Comparison of ENCODE assay signal across 13 cellular contexts in genomic region chr7:36497775-36498174, GRCh38.
A peak's percentile ranks its signal among the peaks of the same experiment; 100 is the strongest.
DNase-seq lines count a peak whose midpoint lies in the region; ATAC-seq and TF ChIP-seq lines count a peak whose summit lies in the region.
"Had no signal": no experiment of that assay in that cellular context is flagged by ENCODE, and none has a peak within 500 bp of the region (broad histone marks: within the 10 kb centered on the region; RNA-seq: fewer than 3 reads in every experiment).

No MANE protein-coding gene starts in this region.

- in situ Hi-C loops in Panc1 (cut with HindIII; ENCODE audit: low pct_unique_long_range_greater_than_20kb, low sequenced_read_pairs): loop anchor here (25.0 kb wide), 1 partner anchor 690 kb away; no protein-coding TSS in a partner anchor
- in situ Hi-C loops in mammary epithelial cell (cut with MboI; ENCODE audit: low sequenced_read_pairs in 2 of 2): loop anchor here (25.0 kb wide), 2 partner anchors 365 to 490 kb away; no protein-coding TSS in a partner anchor

- ATAC-seq in Panc1 (peak; percentile 65; the same call in 1 of the 2 replicates), HG02938 (IDR thresholded peaks at IDR 0.05; ENCODE audit: unreplicated experiment) (no peak)

- H3K27ac ChIP-seq in Panc1 (ENCODE audit: low read length): no peak overlapping the region; the same call in 1 of the 2 replicates
- H3K27ac ChIP-seq in mammary epithelial cell (ENCODE audit: insufficient read depth, low read depth, low read length): peak overlapping the region; percentile 91
- peak overlapping the region; percentile 49 to 73 (median 59) for H3K27ac ChIP-seq in esophagus squamous epithelium
- H3K27ac ChIP-seq in smooth muscle cell (ENCODE audit: low read depth): no peak overlapping the region

- H3K4me1 ChIP-seq in Panc1 (ENCODE audit: control insufficient read depth, insufficient read depth, low read length) (no peaks in the 10 kb centered on the region), mammary epithelial cell (ENCODE audit: insufficient read depth, low read length) (peaks cover 23% of the 10 kb centered on the region), esophagus squamous epithelium (peaks cover 0 to 21% (median 10%) of the 10 kb centered on the region in 3 donors), smooth muscle cell (ENCODE audit: low read depth) (peaks cover 13% of the 10 kb centered on the region)
- H3K4me1 ChIP-seq: Caco-2 had no signal

- no peak for TF ChIP-seq CTCF in Panc1 (IDR thresholded peaks at IDR 0.05)
- TF ChIP-seq CTCF in mammary epithelial cell (conservative IDR thresholded peaks at IDR 0.05 in 1 of 2, IDR thresholded peaks at IDR 0.05 in 1 of 2; ENCODE audit: extremely low read depth in 1 of 2, insufficient read depth in 1 of 2, low read depth in 1 of 2, low read length in 2 of 2): no peak
- no peak for TF ChIP-seq CTCF in esophagus squamous epithelium (IDR thresholded peaks at IDR 0.05)
- no peak for TF ChIP-seq CTCF in smooth muscle cell (IDR thresholded peaks at IDR 0.05; ENCODE audit: borderline replicate concordance, insufficient read depth, poor library complexity, severe bottlenecking)

- no peaks in the 10 kb centered on the region for H3K79me2 ChIP-seq in mammary epithelial cell (ENCODE audit: insufficient read depth, low read length)
- H3K79me2 ChIP-seq in smooth muscle cell (ENCODE audit: low read depth): no peaks in the 10 kb centered on the region

- H3K4me3 ChIP-seq in Panc1 (ENCODE audit: low read depth in 2 of 2, low read length in 2 of 2) (no peak overlapping the region), mammary epithelial cell (replicated peaks in 1 of 3; ENCODE audit: insufficient read depth in 1 of 3, low read depth in 2 of 3, low read length in 3 of 3) (no peak overlapping the region), esophagus squamous epithelium (no peak overlapping the region), smooth muscle cell (no peak overlapping the region)

- TF ChIP-seq POLR2A in esophagus squamous epithelium (IDR thresholded peaks at IDR 0.05): no peak

- 11% methylated on average over 4 of the region's 4 CpGs for WGBS in mammary epithelial cell (ENCODE audit: low coverage, missing lambda C conversion rate)
- 11 to 27% methylated on average over 4 of the region's 4 CpGs for WGBS in esophagus squamous epithelium, 2 donors
- 59% methylated on average over 4 of the region's 4 CpGs for WGBS in smooth muscle cell (ENCODE audit: low lambda C conversion rate)

- H3K27me3 ChIP-seq in Panc1 (ENCODE audit: control insufficient read depth, insufficient read depth, low read length) (no peaks in the 10 kb centered on the region), mammary epithelial cell (ENCODE audit: insufficient read depth, low read length) (no peaks in the 10 kb centered on the region), esophagus squamous epithelium (no peaks in the 10 kb centered on the region), smooth muscle cell (ENCODE audit: low read depth) (no peaks in the 10 kb centered on the region)

- H3F3A ChIP-seq in smooth muscle cell (ENCODE audit: low read depth): no peaks in the 10 kb centered on the region

- peak overlapping the region; percentile 55 for H2AFZ ChIP-seq in mammary epithelial cell (ENCODE audit: low read depth, low read length)
- no peak overlapping the region for H2AFZ ChIP-seq in smooth muscle cell (ENCODE audit: low read depth)

- CTCF ChIA-PET in Panc1 (lab: Charles Lee): no interaction called here
- CTCF ChIA-PET in mammary epithelial cell (lab: Charles Lee; ENCODE audit: low non-redundant PET): no interaction called here

- H4K20me1 ChIP-seq in mammary epithelial cell (ENCODE audit: insufficient read depth, low read length) (no peaks in the 10 kb centered on the region), smooth muscle cell (ENCODE audit: low read depth) (no peaks in the 10 kb centered on the region)

- H3K4me2 ChIP-seq in mammary epithelial cell (ENCODE audit: insufficient read depth, low read depth, low read length): peak overlapping the region; percentile 54
- H3K4me2 ChIP-seq in smooth muscle cell: peak overlapping the region; percentile 65

- H3K36me3 ChIP-seq in Panc1 (ENCODE audit: control insufficient read depth, insufficient read depth, low read length): no peaks in the 10 kb centered on the region
- H3K36me3 ChIP-seq in mammary epithelial cell (ENCODE audit: insufficient read depth, low read length): no peaks in the 10 kb centered on the region
- no peaks in the 10 kb centered on the region for H3K36me3 ChIP-seq in esophagus squamous epithelium
- no peaks in the 10 kb centered on the region for H3K36me3 ChIP-seq in smooth muscle cell (ENCODE audit: low read depth)

- H3K9me3 ChIP-seq in Panc1 (ENCODE audit: control insufficient read depth, insufficient read depth, low read depth, low read length) (peaks cover 6% of the 10 kb centered on the region; the same call in 1 of the 2 replicates), mammary epithelial cell (replicated peaks; ENCODE audit: insufficient read depth, low read length) (no peaks in the 10 kb centered on the region), esophagus squamous epithelium (no peaks in the 10 kb centered on the region), smooth muscle cell (replicated peaks; ENCODE audit: low read depth) (no peaks in the 10 kb centered on the region)
- H3K9me3 ChIP-seq: Caco-2 had no signal

- BruUV-seq in Panc1 (replicated peaks; lab: Mats Ljungman, UMichigan) (no TSS peak), mammary epithelial cell (replicated peaks; lab: Mats Ljungman, UMichigan) (no TSS peak)

- DNase-seq in Panc1 (ENCODE audit: low read depth, low spot score): no peak
- peak; percentile 58 for DNase-seq in mammary epithelial cell
- no peak for DNase-seq in esophagus squamous epithelium (lab: John Stamatoyannopoulos, UW)
- DNase-seq in smooth muscle cell (lab: John Stamatoyannopoulos, UW; ENCODE audit: unreplicated experiment): no peak
- DNase-seq in stimulated activated naive CD4-positive, alpha-beta T cell (lab: John Stamatoyannopoulos, UW): no peak
- DNase-seq in MV-4-11 (lab: John Stamatoyannopoulos, UW): no peak
- DNase-seq: C1 segment of cervical spinal cord; Caco-2; CD4-positive, CD25-positive, alpha-beta regulatory T cell; DMS79; GDM1; H9 had no signal

- H3K9ac ChIP-seq in mammary epithelial cell (ENCODE audit: insufficient read depth, low read length) (peak overlapping the region; percentile 41), smooth muscle cell (ENCODE audit: low read depth) (no peak overlapping the region)

- dilution Hi-C loops in mammary epithelial cell (cut with HindIII; ENCODE audit: low sequenced_read_pairs): loop anchor here (10.0 kb wide), 1 partner anchor 167 kb away; no protein-coding TSS in a partner anchor

- POLR2A ChIA-PET in Panc1 (lab: Charles Lee): no interaction called here

- intact Hi-C loops in Panc1 (cut with micrococcal nuclease; ENCODE audit: unreplicated experiment): no loop called here
- intact Hi-C loops in mammary epithelial cell (cut with micrococcal nuclease): loop anchor here (10.0 kb wide), 1 partner anchor 107 kb away; no protein-coding TSS in a partner anchor
- intact Hi-C loops in esophagus squamous epithelium (cut with DNase I): no loop called here

Comparison
In these comparisons a context has a peak if more than half of its experiments do, and no peak if none do; other contexts are left out.
1. H3K27ac ChIP-seq: peak in mammary epithelial cell (single experiment) and esophagus squamous epithelium (4 of 4); none in Panc1 (single experiment) and smooth muscle cell (single experiment).